Comparison of ENCODE assay signal across 8 cellular contexts in genomic region chr3:141336672-141337522, GRCh38. TPM values are rescaled to one million over a fixed set of nuclear protein-coding genes. Genes with fewer than 3 reads are reported as not detected.
A peak's percentile ranks its signal among the peaks of the same experiment; 100 is the strongest.
DNase-seq lines count a peak whose midpoint lies in the region; ATAC-seq and TF ChIP-seq lines count a peak whose summit lies in the region.

No MANE protein-coding gene starts in this region.

- peak; percentile 23 for DNase-seq in astrocyte of the cerebellum (ENCODE audit: low read depth)
- DNase-seq in putamen (ENCODE audit: low spot score): peak; percentile 58
- no peak for DNase-seq in NCI-H1694 (lab: John Stamatoyannopoulos, UW)
- no peak for DNase-seq in left ventricle myocardium superior
- no peak for DNase-seq in NCI-H524 (lab: John Stamatoyannopoulos, UW)

- TF ChIP-seq CTCF in DOHH2 (IDR thresholded peaks at IDR 0.05; ENCODE audit: low read depth, low read length, poor library complexity, severe bottlenecking) (no peak), astrocyte of the cerebellum (IDR thresholded peaks at IDR 0.05; ENCODE audit: low read depth, low read length, missing control alignments) (no peak)

- peak overlapping the region; percentile 28; the same call in 1 of the 2 replicates for H3K4me3 ChIP-seq in DOHH2 (ENCODE audit: low read length)
- H3K4me3 ChIP-seq in astrocyte of the cerebellum (ENCODE audit: low read depth, low read length): no peak overlapping the region

- no peaks in the 10 kb centered on the region for H4K20me1 ChIP-seq in DOHH2 (ENCODE audit: control insufficient read depth, insufficient read depth, low read depth, low read length)

- no peak overlapping the region for H3K27ac ChIP-seq in DOHH2 (ENCODE audit: low read depth, low read length)

- H3K4me1 ChIP-seq in DOHH2 (ENCODE audit: control insufficient read depth, low read length): peaks cover 12% of the 10 kb centered on the region

- no peaks in the 10 kb centered on the region for H3K9me2 ChIP-seq in DOHH2 (replicated peaks; ENCODE audit: control insufficient read depth, low read length)

- in situ Hi-C loops in astrocyte of the cerebellum (cut with HindIII; ENCODE audit: low sequenced_read_pairs): no loop called here

- no peaks in the 10 kb centered on the region for H3K36me3 ChIP-seq in DOHH2 (ENCODE audit: control insufficient read depth, low read length)

- intact Hi-C loops in left ventricle myocardium superior (cut with micrococcal nuclease): no loop called here

- no peaks in the 10 kb centered on the region for H3F3A ChIP-seq in DOHH2 (ENCODE audit: control insufficient read depth, insufficient read depth)

- ATAC-seq in GM21423 (IDR thresholded peaks at IDR 0.05; ENCODE audit: unreplicated experiment) (peak; percentile 90), HG03565 (IDR thresholded peaks at IDR 0.05; ENCODE audit: unreplicated experiment) (peak; percentile 81), left ventricle myocardium superior (no peak)

- H3K79me2 ChIP-seq in DOHH2 (ENCODE audit: control insufficient read depth, low read length): no peaks in the 10 kb centered on the region

- H3K9me3 ChIP-seq in DOHH2 (ENCODE audit: control insufficient read depth, insufficient read depth, low read length): no peaks in the 10 kb centered on the region

- no peaks in the 10 kb centered on the region; the same call in 1 of the 2 replicates for H3K27me3 ChIP-seq in DOHH2 (ENCODE audit: control insufficient read depth, low read length)

- peak overlapping the region; percentile 50 for H3K4me2 ChIP-seq in DOHH2 (ENCODE audit: low read length)

RNA-seq across cellular contexts. Expression of gene ZBTB38, which starts 31.4 kb away (rescaled TPM):
- 105 TPM for total RNA-seq in left ventricle myocardium superior

Comparison
In these comparisons a context has a peak if more than half of its experiments do, and no peak if none do; other contexts are left out.
1. DNase-seq: peak in astrocyte of the cerebellum (single experiment) and putamen (single experiment); none in NCI-H1694 (single experiment), left ventricle myocardium superior (single experiment) and NCI-H524 (0 of 2).